In the genomic region with DNA sequence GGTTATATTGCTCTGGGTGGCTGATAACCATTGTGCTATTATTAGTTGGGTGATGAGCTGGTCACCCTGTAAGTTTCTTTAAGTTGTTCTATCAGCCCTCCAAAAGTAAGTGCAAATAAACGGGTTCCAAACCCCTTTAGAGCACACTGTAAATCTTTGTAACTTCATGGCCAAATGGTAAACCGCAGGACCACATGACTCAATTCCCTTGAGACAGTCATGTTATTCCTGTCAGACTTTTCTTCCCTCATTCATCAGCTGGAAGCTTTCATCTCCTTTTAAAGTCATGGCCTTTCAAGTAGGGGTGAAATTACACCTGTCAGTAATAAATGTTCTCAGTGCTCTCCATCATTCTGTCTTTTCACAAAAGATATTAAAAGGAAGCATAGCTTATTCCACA, we compare ENCODE assay signal across 8 cellular contexts.
A peak's percentile ranks its signal among the peaks of the same experiment; 100 is the strongest.
DNase-seq lines count a peak whose midpoint lies in the region; ATAC-seq and TF ChIP-seq lines count a peak whose summit lies in the region.

No MANE protein-coding gene starts in this region.

- ATAC-seq in GM18870 (IDR thresholded peaks at IDR 0.05; ENCODE audit: unreplicated experiment) (peak; percentile 86), HG02840 (IDR thresholded peaks at IDR 0.05; ENCODE audit: low FRiP score, unreplicated experiment) (peak; percentile 86), Right ventricle myocardium superior (ENCODE audit: poor library complexity) (no peak)

- H3K9me3 ChIP-seq in osteoblast (ENCODE audit: low read depth, low read length): no peaks in the 10 kb centered on the region

- no peaks in the 10 kb centered on the region for H3K36me3 Mint-ChIP-seq in CD14-positive monocyte

- H3K27me3 ChIP-seq in osteoblast (ENCODE audit: insufficient read depth, low read length): no peaks in the 10 kb centered on the region

- H3K79me2 ChIP-seq in osteoblast (ENCODE audit: insufficient read depth, low read length): no peaks in the 10 kb centered on the region

- peaks cover 0 to 1% (median 0%) of the 10 kb centered on the region in 3 donors for H3K27me3 Mint-ChIP-seq in CD14-positive monocyte (ENCODE audit: low read depth in 3 of 3)

- TF ChIP-seq CTCF in osteoblast (IDR thresholded peaks at IDR 0.05; ENCODE audit: extremely low read depth, low read depth, low read length): no peak
- no peak for TF ChIP-seq CTCF in CD14-positive monocyte (IDR thresholded peaks at IDR 0.05)

- peaks cover 5% of the 10 kb centered on the region for H4K20me1 ChIP-seq in osteoblast (ENCODE audit: insufficient read depth, low read length)

- H3K4me1 ChIP-seq in osteoblast (ENCODE audit: insufficient read depth, low read length): peaks cover 11% of the 10 kb centered on the region

- intact Hi-C loops in CD14-positive monocyte (cut with micrococcal nuclease) (no loop called here), Right ventricle myocardium superior (cut with DNase I) (no loop called here)

- H3K4me3 ChIP-seq in osteoblast (ENCODE audit: insufficient read depth, low read length): no peak overlapping the region

- no peak overlapping the region for H2AFZ ChIP-seq in osteoblast (ENCODE audit: low read length)

- DNase-seq in NCI-H510A (lab: John Stamatoyannopoulos, UW) (peak; percentile 14), osteoblast (ENCODE audit: insufficient read length, low spot score, missing footprints) (peak; percentile 32), CD14-positive monocyte (ENCODE audit: low spot score) (no peak), occipital lobe (lab: John Stamatoyannopoulos, UW) (no peak), iPS-NIHi11 (ENCODE audit: low spot score) (no peak), Right ventricle myocardium superior (no peak)

- H3K27ac Mint-ChIP-seq in CD14-positive monocyte: no peak overlapping the region

- peaks cover 0 to 2% (median 0%) of the 10 kb centered on the region in 7 donors for H3K9me3 Mint-ChIP-seq in CD14-positive monocyte

- H3K27ac ChIP-seq in osteoblast (ENCODE audit: low read depth, low read length): no peak overlapping the region

- H3K36me3 ChIP-seq in osteoblast (ENCODE audit: insufficient read depth, low read length): no peaks in the 10 kb centered on the region

- no peak overlapping the region for H3K4me3 Mint-ChIP-seq in CD14-positive monocyte

- no peak overlapping the region for H3K4me2 ChIP-seq in osteoblast (ENCODE audit: insufficient read depth, low read length)

- H3K4me1 Mint-ChIP-seq in CD14-positive monocyte: no peaks in the 10 kb centered on the region

Comparison
In these comparisons a context has a peak if more than half of its experiments do, and no peak if none do; other contexts are left out.
1. DNase-seq: peak in NCI-H510A (single experiment) and osteoblast (single experiment); none in CD14-positive monocyte (single experiment), occipital lobe (single experiment), iPS-NIHi11 (single experiment) and Right ventricle myocardium superior (single experiment).